Comparison of ENCODE assay signal across 14 cellular contexts in genomic region chr9:120526493-120526892, GRCh38. TPM values are rescaled to one million over a fixed set of nuclear protein-coding genes. Genes with fewer than 3 reads are reported as not detected.
A peak's percentile ranks its signal among the peaks of the same experiment; 100 is the strongest.
DNase-seq lines count a peak whose midpoint lies in the region; ATAC-seq and TF ChIP-seq lines count a peak whose summit lies in the region.
"Had no signal": no experiment of that assay in that cellular context is flagged by ENCODE, and none has a peak within 500 bp of the region (broad histone marks: within the 10 kb centered on the region; RNA-seq: fewer than 3 reads in every experiment).

No MANE protein-coding gene starts in this region.

- H3K36me3 ChIP-seq in lung (ENCODE audit: control insufficient read depth in 2 of 2, insufficient read depth in 2 of 2, low read length in 2 of 2): peaks cover 31 to 39% of the 10 kb centered on the region in 2 donors
- H3K36me3 ChIP-seq in upper lobe of left lung: peaks cover 3 to 80% (median 46%) of the 10 kb centered on the region in 4 donors
- no peaks in the 10 kb centered on the region for H3K36me3 ChIP-seq in mucosa of descending colon (ENCODE audit: low read depth)

- TF ChIP-seq CTCF in lung (IDR thresholded peaks at IDR 0.05; ENCODE audit: control extremely low read depth, extremely low read depth): no peak
- no peak for TF ChIP-seq CTCF in upper lobe of left lung (IDR thresholded peaks at IDR 0.05)
- no peak for TF ChIP-seq CTCF in mucosa of descending colon (IDR thresholded peaks at IDR 0.05)

- ATAC-seq in lung (ENCODE audit: insufficient read depth, low FRiP score): peak; percentile 13
- ATAC-seq in upper lobe of left lung (ENCODE audit: low FRiP score in 2 of 2): peak; percentile 28 to 43
- no peak for ATAC-seq in mucosa of descending colon
- ATAC-seq: GM23338 had no signal

- peak; percentile 66 for DNase-seq in DMS79 treated with DMSO at 0.1 percent for 48 hours (lab: John Stamatoyannopoulos, UW)
- peak; percentile 60 for DNase-seq in NCI-H82 (lab: John Stamatoyannopoulos, UW)
- DNase-seq in lung (ENCODE audit: low spot score): peak; percentile 60
- peak in 1 of 2 donors; percentile 49 for DNase-seq in upper lobe of left lung
- DNase-seq in kidney tubule cell (ENCODE audit: low spot score): no peak
- no peak for DNase-seq in mucosa of descending colon
- no peak for DNase-seq in NCI-H187 (lab: John Stamatoyannopoulos, UW)
- DNase-seq in activated CD4-positive, CD25-positive, alpha-beta regulatory T cell (lab: John Stamatoyannopoulos, UW): no peak
- DNase-seq: BE2C; CD4-positive, alpha-beta memory T cell; DMS153; H7 had no signal

- H3K9me3 ChIP-seq in lung (ENCODE audit: control insufficient read depth in 2 of 2, insufficient read depth in 1 of 2, low read length in 1 of 2) (no peaks in the 10 kb centered on the region), upper lobe of left lung (no peaks in the 10 kb centered on the region), mucosa of descending colon (no peaks in the 10 kb centered on the region)
- H3K9me3 ChIP-seq: BE2C had no signal

- TF ChIP-seq EP300 in upper lobe of left lung (IDR thresholded peaks at IDR 0.05): no peak

- H3K4me1 ChIP-seq in lung (ENCODE audit: control insufficient read depth in 2 of 2, insufficient read depth in 2 of 2, low read length in 2 of 2) (peaks cover 0 to 4% of the 10 kb centered on the region in 2 donors), upper lobe of left lung (peaks cover 0 to 24% (median 5%) of the 10 kb centered on the region in 4 donors), mucosa of descending colon (ENCODE audit: low read depth) (no peaks in the 10 kb centered on the region)
- H3K4me1 ChIP-seq: BE2C had no signal

- H3K27me3 ChIP-seq in lung (ENCODE audit: control insufficient read depth, insufficient read depth) (no peaks in the 10 kb centered on the region), upper lobe of left lung (no peaks in the 10 kb centered on the region)
- H3K27me3 ChIP-seq: BE2C had no signal

- 66 to 88% methylated on average over 3 of the region's 3 CpGs for WGBS in lung, 2 donors
- WGBS in upper lobe of left lung, 2 donors: 79% methylated on average over 3 of the region's 3 CpGs

- H3K27ac ChIP-seq in lung (ENCODE audit: low read depth in 1 of 2, low read length in 1 of 2): no peak overlapping the region
- H3K27ac ChIP-seq in upper lobe of left lung: peak overlapping the region in 1 of 4 donors; percentile 61
- H3K27ac ChIP-seq: C4-2B had no signal

- intact Hi-C loops in mucosa of descending colon (cut with DNase I, micrococcal nuclease): no loop called here

- no peak overlapping the region for H3K4me3 ChIP-seq in lung
- H3K4me3 ChIP-seq in upper lobe of left lung: no peak overlapping the region
- no peak overlapping the region for H3K4me3 ChIP-seq in mucosa of descending colon
- H3K4me3 ChIP-seq: GM23338 had no signal

- no peak for TF ChIP-seq POLR2A in upper lobe of left lung (IDR thresholded peaks at IDR 0.05)

RNA-seq across cellular contexts. Expression of gene CDK5RAP2, which starts 53.5 kb away (rescaled TPM):
- 10 to 100 TPM; 41.7 to 65.7 TPM for total RNA-seq in lung
- polyA plus RNA-seq in lung: 10 to 100 TPM; 25.6 to 30.1 TPM
- 100 to 1,000 TPM in 1 of 6 donors, 10 to 100 TPM in 5; 41.7 to 137 (median 51.6) TPM for total RNA-seq in upper lobe of left lung
- 10 to 100 TPM; 27.0 to 62.4 (median 35.1) TPM for total RNA-seq in mucosa of descending colon

Comparison
In these comparisons a context has a peak if more than half of its experiments do, and no peak if none do; other contexts are left out.
1. DNase-seq: peak in DMS79 treated with DMSO at 0.1 percent for 48 hours (single experiment), NCI-H82 (single experiment) and lung (single experiment); none in kidney tubule cell (single experiment), mucosa of descending colon (0 of 3), NCI-H187 (0 of 2) and activated CD4-positive, CD25-positive, alpha-beta regulatory T cell (0 of 4).